In the genomic region with DNA sequence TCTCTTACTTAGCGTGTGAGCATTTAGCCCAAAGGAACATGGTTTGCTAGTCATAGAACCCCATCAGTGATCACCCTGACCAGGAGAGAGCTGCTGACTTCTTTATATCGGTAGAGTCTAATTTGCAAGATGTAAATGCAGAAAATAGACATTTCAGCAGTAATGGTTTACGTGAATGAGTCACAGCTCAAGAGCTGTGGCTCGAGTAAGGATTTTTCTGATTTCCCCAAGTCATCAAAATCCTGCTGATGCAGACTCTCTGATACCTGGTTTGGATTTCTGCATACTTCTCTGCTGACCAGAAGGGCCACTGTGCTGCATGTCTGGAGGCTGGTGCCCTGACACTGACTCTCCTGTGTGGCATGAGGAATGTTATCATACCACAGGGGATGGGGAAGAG, we compare ENCODE assay signal across 14 cellular contexts. TPM values are rescaled to one million over a fixed set of nuclear protein-coding genes. Genes with fewer than 3 reads are reported as not detected.
DNase-seq lines count a peak whose midpoint lies in the region; TF ChIP-seq lines count a peak whose summit lies in the region.
"Had no signal": no experiment of that assay in that cellular context is flagged by ENCODE, and none has a peak within 500 bp of the region (broad histone marks: within the 10 kb centered on the region; RNA-seq: fewer than 3 reads in every experiment).

No MANE protein-coding gene starts in this region.

- no peak overlapping the region for H2AFZ ChIP-seq in hepatocyte

- H3K9me3 Mint-ChIP-seq in chondrocyte (ENCODE audit: low read depth): no peaks in the 10 kb centered on the region
- H3K9me3 Mint-ChIP-seq: activated naive CD8-positive, alpha-beta T cell treated with anti-CD3 and anti-CD28 coated beads, Interleukin-2, amount 10 ng/mL, durations not matched to agents 7 days and 5 days; activated T-cell treated with anti-CD3 and anti-CD28 coated beads, Interleukin-2, amount 50 U/mL, for 72 hours had no signal

- H3K36me3 ChIP-seq in hepatocyte (replicated peaks; ENCODE audit: insufficient read depth, low read depth): no peaks in the 10 kb centered on the region

- 55% methylated on average over 4 of the region's 4 CpGs for WGBS in hepatocyte (ENCODE audit: low lambda C conversion rate, missing lambda C conversion rate)

- no peaks in the 10 kb centered on the region for H3K9me2 ChIP-seq in hepatocyte (replicated peaks; ENCODE audit: insufficient read depth)

- DNase-seq in HCEC 1CT (peak; percentile 41), astrocyte of the hippocampus (ENCODE audit: low read depth, low spot score) (peak; percentile 49), hepatocyte (ENCODE audit: low spot score) (no peak), chondrocyte (ENCODE audit: low spot score) (no peak), amniotic stem cell (lab: John Stamatoyannopoulos, UW) (no peak), foreskin melanocyte (no peak), NOMO-1 treated with dmso at 0.1 percent for 144 hours (lab: John Stamatoyannopoulos, UW; ENCODE audit: unreplicated experiment) (no peak)
- peak; percentile 6 for DNase-seq in stimulated activated CD8-positive, alpha-beta memory T cell treated with anti-CD3 and anti-CD28 coated beads, Interleukin-4, amount 100 ng/mL, for 48 hours
- DNase-seq: activated naive CD8-positive, alpha-beta T cell treated with anti-CD3 and anti-CD28 coated beads, Interleukin-2, amount 10 ng/mL, durations not matched to agents 7 days and 5 days; NCI-H146 had no signal

- peaks cover 17% of the 10 kb centered on the region for H3K4me1 ChIP-seq in hepatocyte (ENCODE audit: insufficient read depth)

- H3K4me3 Mint-ChIP-seq in chondrocyte (ENCODE audit: unreplicated experiment): no peak overlapping the region
- H3K4me3 Mint-ChIP-seq: activated naive CD8-positive, alpha-beta T cell treated with anti-CD3 and anti-CD28 coated beads, Interleukin-2, amount 10 ng/mL, durations not matched to agents 7 days and 5 days; activated T-cell treated with anti-CD3 and anti-CD28 coated beads, Interleukin-2, amount 50 U/mL, for 72 hours had no signal

- no peaks in the 10 kb centered on the region for H3K27me3 ChIP-seq in hepatocyte

- no peaks in the 10 kb centered on the region for H3K79me2 ChIP-seq in hepatocyte

- H3K27ac ChIP-seq in hepatocyte: peak overlapping the region; percentile 22
- H3K27ac ChIP-seq: epithelial cell of prostate, SK-N-MC had no signal

- peaks cover 31% of the 10 kb centered on the region for H3K4me1 Mint-ChIP-seq in chondrocyte (ENCODE audit: low read depth)

- no peaks in the 10 kb centered on the region for H3K9me3 ChIP-seq in hepatocyte (ENCODE audit: low read depth)

- no peaks in the 10 kb centered on the region for H4K20me1 ChIP-seq in hepatocyte (ENCODE audit: insufficient read depth, poor library complexity, severe bottlenecking)

- H3K36me3 Mint-ChIP-seq in chondrocyte (ENCODE audit: low read depth): peaks cover 27% of the 10 kb centered on the region

- no peak overlapping the region for H3K27ac Mint-ChIP-seq in chondrocyte (ENCODE audit: unreplicated experiment)
- H3K27ac Mint-ChIP-seq: activated naive CD8-positive, alpha-beta T cell treated with anti-CD3 and anti-CD28 coated beads, Interleukin-2, amount 10 ng/mL, durations not matched to agents 7 days and 5 days; activated T-cell treated with anti-CD3 and anti-CD28 coated beads, Interleukin-2, amount 50 U/mL, for 72 hours had no signal

- H3K4me2 ChIP-seq in hepatocyte: no peak overlapping the region

- no peaks in the 10 kb centered on the region for H3K27me3 Mint-ChIP-seq in chondrocyte (ENCODE audit: low read depth)
- H3K27me3 Mint-ChIP-seq: activated naive CD8-positive, alpha-beta T cell treated with anti-CD3 and anti-CD28 coated beads, Interleukin-2, amount 10 ng/mL, durations not matched to agents 7 days and 5 days had no signal

- no peak overlapping the region for H3K4me3 ChIP-seq in hepatocyte
- H3K4me3 ChIP-seq: SK-N-MC had no signal

- TF ChIP-seq CTCF in hepatocyte (IDR thresholded peaks at IDR 0.05; ENCODE audit: poor library complexity): no peak
- TF ChIP-seq CTCF in chondrocyte (IDR thresholded peaks at IDR 0.05): no peak

RNA-seq across cellular contexts. Expression of a gene that starts 25.7 kb away (rescaled TPM):
- 38.6 and 42.5 TPM in 2 replicates for total RNA-seq in hepatocyte
- 22.6 and 28.4 TPM in 2 replicates for polyA plus RNA-seq in hepatocyte
- total RNA-seq in chondrocyte: 47.3 to 61.7 TPM (median 50.3 TPM) in 3 replicates

RNA-seq across cellular contexts. Expression of a gene that starts 42.5 kb away (rescaled TPM):
- total RNA-seq in hepatocyte: 10.6 and 15.5 TPM in 2 replicates
- 12.4 and 19.1 TPM in 2 replicates for polyA plus RNA-seq in hepatocyte
- not detected in 3 replicates for total RNA-seq in chondrocyte
- total RNA-seq: osteocyte had no signal

Comparison
In these comparisons a context has a peak if more than half of its experiments do, and no peak if none do; other contexts are left out.
1. DNase-seq: peak in HCEC 1CT (single experiment), astrocyte of the hippocampus (single experiment) and stimulated activated CD8-positive, alpha-beta memory T cell treated with anti-CD3 and anti-CD28 coated beads, Interleukin-4, amount 100 ng/mL, for 48 hours (single experiment); none in hepatocyte (single experiment), chondrocyte (single experiment), amniotic stem cell (single experiment), foreskin melanocyte (single experiment) and NOMO-1 treated with dmso at 0.1 percent for 144 hours (single experiment).
2. RNA of a gene that starts 42.5 kb away (total RNA-seq): 10.6 to 15.5 TPM in hepatocyte; not detected in chondrocyte; every median in the first group is over 10 times any median in the second.